ENCODE assay signal across 9 cellular contexts in the genomic region with DNA sequence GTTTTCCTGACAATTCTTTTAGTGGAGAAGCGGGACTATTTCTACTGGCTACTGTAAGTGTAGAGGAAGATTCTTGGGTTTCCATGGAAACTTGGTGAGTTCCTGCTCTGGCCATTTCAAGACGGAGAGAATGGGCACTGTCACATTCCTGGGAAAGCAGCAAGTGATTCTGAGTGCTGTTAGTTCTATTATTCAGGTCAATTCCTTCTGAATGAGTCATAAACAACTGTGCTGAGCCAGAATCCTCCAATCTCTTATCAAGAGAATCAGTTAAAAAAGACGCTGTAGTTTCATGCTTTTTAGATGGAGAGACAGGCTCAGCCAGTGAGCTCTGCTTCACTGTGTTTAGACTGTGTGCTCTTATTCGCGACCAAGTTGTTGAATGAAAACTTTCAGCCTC. TPM values are rescaled to one million over a fixed set of nuclear protein-coding genes. Genes with fewer than 3 reads are reported as not detected.
DNase-seq lines count a peak whose midpoint lies in the region; ATAC-seq, FAIRE-seq and TF ChIP-seq lines count a peak whose summit lies in the region.
"Had no signal": no experiment of that assay in that cellular context is flagged by ENCODE, and none has a peak within 500 bp of the region (broad histone marks: within the 10 kb centered on the region; RNA-seq: fewer than 3 reads in every experiment).

No MANE protein-coding gene starts in this region.

- DNase-seq in GM03348 (ENCODE audit: low spot score) (peak; percentile 79), RWPE2 (ENCODE audit: low spot score) (no peak), fibroblast of mammary gland (ENCODE audit: low read depth) (peak; percentile 76), trophoblast cell (peak; percentile 57 to 95), kidney (no peak), posterior cingulate gyrus (no peak), NCI-H2107 treated with DMSO at 0.1 percent for 48 hours (lab: John Stamatoyannopoulos, UW; ENCODE audit: unreplicated experiment) (no peak)
- DNase-seq in stimulated activated effector memory CD8-positive, alpha-beta T cell treated with anti-CD3 and anti-CD28 coated beads, Interleukin-12 subunit alpha, Interleukin-12 subunit beta, amount 100 ng/mL, for 72 hours (ENCODE audit: low spot score in 2 of 2) = no peak
- DNase-seq: stimulated activated CD4-positive, alpha-beta T cell treated with anti-CD3 and anti-CD28 coated beads, Interleukin-15, amount 100 ng/mL, for 24 hours had no signal

- H3K36me3 ChIP-seq in RWPE2 (ENCODE audit: low read depth) (peaks cover 90% of the 10 kb centered on the region), trophoblast cell (ENCODE audit: control insufficient read depth in 1 of 2, insufficient read depth in 2 of 2, low read length in 2 of 2) (peaks cover 5 to 15% of the 10 kb centered on the region in 2 experiments), kidney (ENCODE audit: control insufficient read depth in 1 of 2, insufficient read depth in 2 of 2, low read length in 2 of 2) (peaks cover 2 to 9% of the 10 kb centered on the region in 2 donors)

- no peak overlapping the region for H4K12ac ChIP-seq in trophoblast cell (ENCODE audit: low read depth, low read length)

- H3K79me1 ChIP-seq in trophoblast cell (ENCODE audit: low read length) = peaks cover 3% of the 10 kb centered on the region

- H3K4me2 ChIP-seq in trophoblast cell (ENCODE audit: low read length) = peak overlapping the region; percentile 47

- TF ChIP-seq CTCF in RWPE2 (IDR thresholded peaks at IDR 0.05; ENCODE audit: poor library complexity, severe bottlenecking) = no peak
- no peak for TF ChIP-seq CTCF in fibroblast of mammary gland (conservative IDR thresholded peaks at IDR 0.05; ENCODE audit: control insufficient read depth, insufficient read depth, low read depth, low read length)
- TF ChIP-seq CTCF in kidney (IDR thresholded peaks at IDR 0.05; ENCODE audit: borderline replicate concordance, extremely low read depth, insufficient read depth) = no peak

- no peak overlapping the region for H2BK12ac ChIP-seq in trophoblast cell (ENCODE audit: low read length)

- H3K79me2 ChIP-seq in trophoblast cell (ENCODE audit: control insufficient read depth, insufficient read depth, low read length, poor library complexity) = peaks cover 7% of the 10 kb centered on the region

- H3K4me1 ChIP-seq in RWPE2 (ENCODE audit: insufficient read depth, poor library complexity, severe bottlenecking) (peaks cover 10% of the 10 kb centered on the region), trophoblast cell (ENCODE audit: control insufficient read depth in 1 of 2, insufficient read depth in 2 of 2, low read length in 2 of 2) (peaks cover 3% of the 10 kb centered on the region in 2 experiments), kidney (ENCODE audit: control insufficient read depth in 1 of 2, insufficient read depth in 1 of 2, low read depth in 1 of 2, low read length in 2 of 2) (peaks cover 3 to 4% of the 10 kb centered on the region in 2 donors)

- no peaks in the 10 kb centered on the region for H3K9me3 ChIP-seq in RWPE2 (ENCODE audit: severe bottlenecking)
- H3K9me3 ChIP-seq in trophoblast cell (ENCODE audit: insufficient read depth, low read depth, low read length) = no peaks in the 10 kb centered on the region
- H3K9me3 ChIP-seq in kidney (ENCODE audit: control insufficient read depth in 1 of 2, low read length in 2 of 2) = no peaks in the 10 kb centered on the region

- H3K4ac ChIP-seq in trophoblast cell (ENCODE audit: low read depth, low read length) = no peak overlapping the region

- no peak overlapping the region for H2AFZ ChIP-seq in trophoblast cell (ENCODE audit: insufficient read depth, low read length, poor library complexity)

- H2BK120ac ChIP-seq in trophoblast cell (ENCODE audit: insufficient read depth, low read length, poor library complexity) = no peak overlapping the region

- ATAC-seq in RWPE2 (ENCODE audit: low read depth) = peak; percentile 98
- ATAC-seq in stimulated activated effector memory CD8-positive, alpha-beta T cell treated with anti-CD3 and anti-CD28 coated beads, Interleukin-12 subunit alpha, Interleukin-12 subunit beta, amount 100 ng/mL, for 72 hours = no peak

- H3K4me1 Mint-ChIP-seq in stimulated activated effector memory CD8-positive, alpha-beta T cell treated with anti-CD3 and anti-CD28 coated beads, Interleukin-12 subunit alpha, Interleukin-12 subunit beta, amount 100 ng/mL, for 72 hours = peaks cover 23% of the 10 kb centered on the region

- no peak for FAIRE-seq in kidney (lab: Jason Lieb, UNC)

- H3K27ac Mint-ChIP-seq in stimulated activated effector memory CD8-positive, alpha-beta T cell treated with anti-CD3 and anti-CD28 coated beads, Interleukin-12 subunit alpha, Interleukin-12 subunit beta, amount 100 ng/mL, for 72 hours = no peak overlapping the region

- no peak overlapping the region for H3K14ac ChIP-seq in trophoblast cell (ENCODE audit: low read length)

- WGBS in trophoblast cell (ENCODE audit: extremely low coverage, insufficient coverage, insufficient read length) = no CpG with 5 or more reads among the region's 5 CpGs

- H3K9ac ChIP-seq in trophoblast cell (ENCODE audit: low read length) (no peak overlapping the region), kidney (ENCODE audit: low read length in 2 of 2) (no peak overlapping the region)

- no peak overlapping the region for H3K4me3 Mint-ChIP-seq in stimulated activated effector memory CD8-positive, alpha-beta T cell treated with anti-CD3 and anti-CD28 coated beads, Interleukin-12 subunit alpha, Interleukin-12 subunit beta, amount 100 ng/mL, for 72 hours

- no peak overlapping the region for H3K4me3 ChIP-seq in RWPE2 (ENCODE audit: severe bottlenecking)
- no peak overlapping the region for H3K4me3 ChIP-seq in fibroblast of mammary gland (ENCODE audit: control insufficient read depth, low read depth, low read length)
- H3K4me3 ChIP-seq in trophoblast cell (ENCODE audit: low read depth, low read length) = no peak overlapping the region
- no peak overlapping the region for H3K4me3 ChIP-seq in kidney (ENCODE audit: low read length in 2 of 2)

- intact Hi-C loops in kidney (cut with DNase I) (no loop called here), posterior cingulate gyrus (cut with DNase I) (no loop called here)

- peak overlapping the region; percentile 61 for H3K27ac ChIP-seq in RWPE2 (ENCODE audit: poor library complexity, severe bottlenecking)
- peak overlapping the region; percentile 93 for H3K27ac ChIP-seq in trophoblast cell (ENCODE audit: low read depth, low read length)
- no peak overlapping the region for H3K27ac ChIP-seq in kidney (ENCODE audit: low read depth in 2 of 2, low read length in 2 of 2)

- H3K27me3 ChIP-seq in RWPE2 (ENCODE audit: insufficient read depth, poor library complexity, severe bottlenecking) (no peaks in the 10 kb centered on the region), trophoblast cell (ENCODE audit: insufficient read depth, low read length) (no peaks in the 10 kb centered on the region)

- H3K23ac ChIP-seq in trophoblast cell (ENCODE audit: low read length) = no peak overlapping the region

- H3K9me3 Mint-ChIP-seq in stimulated activated effector memory CD8-positive, alpha-beta T cell treated with anti-CD3 and anti-CD28 coated beads, Interleukin-12 subunit alpha, Interleukin-12 subunit beta, amount 100 ng/mL, for 72 hours = no peaks in the 10 kb centered on the region

- no peak overlapping the region for H3K18ac ChIP-seq in trophoblast cell (ENCODE audit: low read length)

- no peak overlapping the region for H2BK5ac ChIP-seq in trophoblast cell (ENCODE audit: low read depth, low read length, poor library complexity)

- H4K91ac ChIP-seq in trophoblast cell (ENCODE audit: low read depth, low read length) = no peak overlapping the region

- no peak overlapping the region for H4K8ac ChIP-seq in trophoblast cell (ENCODE audit: low read depth, low read length)

- H3K36me3 Mint-ChIP-seq in stimulated activated effector memory CD8-positive, alpha-beta T cell treated with anti-CD3 and anti-CD28 coated beads, Interleukin-12 subunit alpha, Interleukin-12 subunit beta, amount 100 ng/mL, for 72 hours = peaks cover 100% of the 10 kb centered on the region

- no peak overlapping the region for H2AK5ac ChIP-seq in trophoblast cell (ENCODE audit: low read length)

RNA-seq across cellular contexts. Expression of a gene that starts 19.6 kb away (rescaled TPM):
- 12.9 and 13.5 TPM in 2 replicates for polyA plus RNA-seq in trophoblast cell (2013)
- total RNA-seq in kidney = 43.7 TPM
- 8.3 TPM for polyA plus RNA-seq in kidney (ENCODE audit: insufficient read depth, low read depth, low replicate concordance)

RNA-seq across cellular contexts. Expression of a gene that starts 51.1 kb away (rescaled TPM):
- 88.8 and 95.3 TPM in 2 replicates for polyA plus RNA-seq in trophoblast cell (2013)
- total RNA-seq in kidney = 29.1 TPM
- 7.6 TPM for polyA plus RNA-seq in kidney (ENCODE audit: insufficient read depth, low read depth, low replicate concordance)

Comparison
In these comparisons a context has a peak if more than half of its experiments do, and no peak if none do; other contexts are left out.
1. DNase-seq: peak in GM03348 (single experiment), fibroblast of mammary gland (single experiment) and trophoblast cell (2 of 2); none in RWPE2 (single experiment), kidney (single experiment), posterior cingulate gyrus (0 of 10), NCI-H2107 treated with DMSO at 0.1 percent for 48 hours (single experiment) and stimulated activated effector memory CD8-positive, alpha-beta T cell treated with anti-CD3 and anti-CD28 coated beads, Interleukin-12 subunit alpha, Interleukin-12 subunit beta, amount 100 ng/mL, for 72 hours (0 of 2).
2. H3K27ac ChIP-seq: peak in RWPE2 (single experiment) and trophoblast cell (single experiment); none in kidney (0 of 2).